Comparison of ENCODE assay signal across 8 cellular contexts in the genomic region with DNA sequence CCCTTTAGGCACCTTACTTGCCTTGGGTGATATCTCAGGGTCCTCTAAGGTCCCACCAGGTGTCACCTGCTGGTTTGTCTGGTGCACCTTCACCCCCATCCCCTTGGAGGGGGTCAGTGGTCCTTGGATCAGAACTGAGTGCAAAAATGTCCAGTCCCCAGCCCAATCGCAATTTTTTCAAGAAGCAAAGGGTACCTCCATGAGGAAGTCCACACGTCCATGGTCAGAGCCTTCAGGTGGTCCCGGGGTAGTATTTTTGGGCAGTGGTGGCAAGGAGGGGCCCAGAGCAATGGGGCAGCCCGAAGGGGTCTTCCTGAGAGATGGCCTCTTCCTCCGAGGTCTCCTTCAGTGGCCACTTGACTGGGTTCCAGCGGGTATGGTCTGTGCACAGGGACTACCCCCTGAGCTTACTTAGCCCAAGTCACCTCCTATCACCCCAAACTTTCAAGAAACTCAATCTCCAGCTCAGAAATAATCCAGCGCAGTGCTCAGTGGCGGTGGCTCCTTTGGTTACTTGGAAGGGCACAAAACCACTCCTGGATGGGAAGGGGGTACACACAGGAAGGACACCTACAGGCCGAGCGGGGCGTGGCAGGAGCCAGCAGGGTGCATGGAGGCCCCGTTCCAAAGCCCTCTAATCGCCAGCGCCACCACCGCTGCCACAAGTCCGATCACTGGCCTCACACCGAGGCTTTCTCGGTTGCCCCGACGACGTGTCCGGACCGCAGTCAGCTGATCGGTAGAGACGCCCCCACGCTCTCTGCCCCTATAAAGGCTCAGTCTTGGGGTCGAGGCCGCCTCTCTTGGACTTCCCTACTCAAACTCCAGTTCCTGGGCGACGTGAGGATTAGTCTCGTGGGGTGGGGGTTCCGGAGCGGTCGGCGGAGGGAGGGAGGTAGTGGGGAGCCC. TPM values are rescaled to one million over a fixed set of nuclear protein-coding genes. Genes with fewer than 3 reads are reported as not detected.
A peak's percentile ranks its signal among the peaks of the same experiment; 100 is the strongest.
DNase-seq lines count a peak whose midpoint lies in the region; ATAC-seq, FAIRE-seq and TF ChIP-seq lines count a peak whose summit lies in the region.

No MANE protein-coding gene starts in this region.

- TF ChIP-seq CTCF in CD14-positive monocyte (IDR thresholded peaks at IDR 0.05), result peak; percentile 58
- TF ChIP-seq CTCF in HCT116 (IDR thresholded peaks at IDR 0.05 in 2 of 3, conservative IDR thresholded peaks at IDR 0.05 in 1 of 3; ENCODE audit: borderline replicate concordance in 1 of 3, insufficient read depth in 1 of 3, low read depth in 2 of 3, low read length in 2 of 3), result peak; percentile 17 to 41 (median 37); a peak in 4 of 6 replicates
- TF ChIP-seq CTCF in RWPE1 (conservative IDR thresholded peaks at IDR 0.05; ENCODE audit: low read depth), result peak; percentile 29

- BruUV-seq in HCT116 (replicated peaks; lab: Mats Ljungman, UMichigan), result no TSS peak

- peaks cover 0 to 17% (median 3%) of the 10 kb centered on the region in 7 donors for H3K9me3 Mint-ChIP-seq in CD14-positive monocyte

- TF ChIP-seq POLR2A in HCT116 (IDR thresholded peaks at IDR 0.05; ENCODE audit: borderline replicate concordance, extremely low read depth, insufficient read depth, insufficient read length), result no peak
- no peak for TF ChIP-seq POLR2A in H54 (IDR thresholded peaks at IDR 0.05; ENCODE audit: low read depth, low read length)

- no peak for TF ChIP-seq RAD21 in HCT116 (IDR thresholded peaks at IDR 0.05; ENCODE audit: low read depth)

- H3K36me3 ChIP-seq in HCT116 (ENCODE audit: control insufficient read depth in 1 of 2, insufficient read depth in 2 of 2, low read length in 2 of 2), result no peaks in the 10 kb centered on the region

- no peaks in the 10 kb centered on the region for H3K79me2 ChIP-seq in HCT116 (ENCODE audit: insufficient read depth, low read length)

- no peaks in the 10 kb centered on the region for H3K9me3 ChIP-seq in HCT116 (ENCODE audit: control insufficient read depth in 1 of 2, insufficient read depth in 1 of 2, low read depth in 1 of 2, low read length in 2 of 2)

- peak overlapping the region in 2 of 7 donors; percentile 46 to 50 for H3K27ac Mint-ChIP-seq in CD14-positive monocyte

- H3K27ac ChIP-seq in HCT116 (ENCODE audit: low read depth, low read length) (no peak overlapping the region), RWPE1 (0 out of 2 replicates have a peak overlapping the region, but pooled peaks have one; percentile 8)

- no peak for FAIRE-seq in H54 (lab: Jason Lieb, UNC)

- intact Hi-C loops in CD14-positive monocyte (cut with micrococcal nuclease), result no loop called here
- intact Hi-C loops in HCT116 (cut with micrococcal nuclease), result no loop called here
- intact Hi-C loops in sciatic nerve (cut with DNase I), result no loop called here

- ATAC-seq in HCT116, result peak; percentile 71
- peak; percentile 53 for ATAC-seq in sciatic nerve
- no peak for ATAC-seq in HG03571 (IDR thresholded peaks at IDR 0.05; ENCODE audit: unreplicated experiment)

- H3K4me1 Mint-ChIP-seq in CD14-positive monocyte, result peaks cover 38% of the 10 kb centered on the region

- no peak overlapping the region for H3K9ac ChIP-seq in HCT116 (ENCODE audit: low read length)

- no peak overlapping the region for H3K4me3 ChIP-seq in HCT116 (replicated peaks in 1 of 2; ENCODE audit: low read depth in 1 of 2, low read length in 2 of 2)

- no peaks in the 10 kb centered on the region for H3K27me3 ChIP-seq in HCT116 (ENCODE audit: insufficient read depth, low read length)

- no peak overlapping the region for H2AFZ ChIP-seq in HCT116 (ENCODE audit: low read depth, low read length, poor library complexity, severe bottlenecking)

- peaks cover 28 to 53% (median 39%) of the 10 kb centered on the region in 3 donors for H3K27me3 Mint-ChIP-seq in CD14-positive monocyte (ENCODE audit: low read depth in 3 of 3)

- CTCF ChIA-PET in HCT116 (lab: Charles Lee) (interaction anchor here (1.2 kb wide), 1 partner anchor 9 kb away, joined by 5 read pairs; no protein-coding TSS in a partner anchor), RWPE1 (lab: Yijun Ruan, JAX) (interaction anchor here (0.5 to 1.1 kb wide), 6 partner anchors 9 to 324 kb away, joined by 3 to 4 read pairs (median 3); partner anchors contain the start of gene SPACDR)

- peak overlapping the region; percentile 12 to 77 for H3K4me3 Mint-ChIP-seq in CD14-positive monocyte

- no peak overlapping the region for H3K4me2 ChIP-seq in HCT116 (ENCODE audit: low read length)

- DNase-seq in CD14-positive monocyte (ENCODE audit: low spot score) (no peak), HCT116 (ENCODE audit: low read depth, low spot score) (no peak), RWPE1 (ENCODE audit: low spot score) (no peak), amygdala (lab: John Stamatoyannopoulos, UW) (peak in 45 of 56 donors; percentile 9 to 85 (median 64)), hypothalamus (lab: John Stamatoyannopoulos, UW) (peak in 43 of 51 donors; percentile 30 to 85 (median 65)), sciatic nerve (ENCODE audit: low spot score) (peak; percentile 79), H54 (ENCODE audit: insufficient read length, low spot score) (no peak)

- peaks cover 12 to 31% of the 10 kb centered on the region in 2 donors for H3K36me3 Mint-ChIP-seq in CD14-positive monocyte

- POLR2A ChIA-PET in HCT116 (lab: Charles Lee) (interaction anchor here (1.4 kb wide), 1 partner anchor 17 kb away, joined by 4 read pairs; the partner anchor contains the start of genes FBXO24 and LRCH4), RWPE1 (lab: Yijun Ruan, JAX; ENCODE audit: low non-redundant PET) (no interaction called here)

- RAD21 ChIA-PET in HCT116 (lab: Charles Lee; ENCODE audit: low non-redundant PET in 1 of 2, low total read pairs in 2 of 2, uncharacterized antibody in 2 of 2, unreplicated experiment in 2 of 2), result no interaction called here

- H4K20me1 ChIP-seq in HCT116 (ENCODE audit: insufficient read depth), result no peaks in the 10 kb centered on the region

- no peaks in the 10 kb centered on the region for H3K9me2 ChIP-seq in HCT116 (ENCODE audit: insufficient read depth)

- H3K4me1 ChIP-seq in HCT116 (ENCODE audit: control insufficient read depth in 1 of 2, insufficient read depth in 2 of 2, low read length in 2 of 2), result peaks cover 17 to 50% of the 10 kb centered on the region in 2 experiments

TF ChIP-seq in HCT116, 20 proteins besides CTCF, POLR2A, EP300 and RAD21:
- TF ChIP-seq SRF (IDR thresholded peaks at IDR 0.05; ENCODE audit: low read depth) (no peak), POLR2AphosphoS5 (IDR thresholded peaks at IDR 0.05; ENCODE audit: low read depth, low read length) (0 out of 2 replicates have a peak, but pooled peaks have one; percentile 19)

RNA-seq across cellular contexts. Expression of gene SAP25, which starts 4.5 kb away (rescaled TPM):
- polyA plus RNA-seq in CD14-positive monocyte, result not detected
- total RNA-seq in HCT116 (2021; ENCODE audit: unreplicated experiment) (4.4 TPM), sciatic nerve (13.6 TPM)
- polyA plus RNA-seq in HCT116 (2012), result 2.9 and 3.0 TPM in 2 replicates

RNA-seq across cellular contexts. Expression of gene LRCH4, which starts 16.7 kb away (rescaled TPM):
- 100 to 1,000 TPM; 132 to 134 TPM for polyA plus RNA-seq in CD14-positive monocyte
- 47.9 TPM for total RNA-seq in HCT116 (2021; ENCODE audit: unreplicated experiment)
- 33.3 and 36.1 TPM in 2 replicates for polyA plus RNA-seq in HCT116 (2012)
- 75.7 TPM for total RNA-seq in sciatic nerve

RNA-seq across cellular contexts. Expression of gene FBXO24, which starts 16.9 kb away (rescaled TPM):
- polyA plus RNA-seq in CD14-positive monocyte, result under 1 TPM; 0.42 to 0.69 TPM
- 2.1 TPM for total RNA-seq in HCT116 (2021; ENCODE audit: unreplicated experiment)
- polyA plus RNA-seq in HCT116 (2012), result 1.8 and 2.1 TPM in 2 replicates
- 1.2 TPM for total RNA-seq in sciatic nerve

RNA-seq across cellular contexts. Expression of gene AGFG2, which starts 30.2 kb away (rescaled TPM):
- polyA plus RNA-seq in CD14-positive monocyte, result 1 to 10 TPM; 1.3 to 1.8 TPM
- 14.0 TPM for total RNA-seq in HCT116 (2021; ENCODE audit: unreplicated experiment)
- polyA plus RNA-seq in HCT116 (2012), result 7.8 and 9.2 TPM in 2 replicates
- total RNA-seq in sciatic nerve, result 30.6 TPM

RNA-seq across cellular contexts. Expression of gene PCOLCE, which starts 33.0 kb away (rescaled TPM):
- polyA plus RNA-seq in CD14-positive monocyte, result under 1 TPM; 0.18 to 0.58 TPM
- 12.4 TPM for total RNA-seq in HCT116 (2021; ENCODE audit: unreplicated experiment)
- polyA plus RNA-seq in HCT116 (2012), result 12.0 and 16.8 TPM in 2 replicates
- 138 TPM for total RNA-seq in sciatic nerve

Comparison
In these comparisons a context has a peak if more than half of its experiments do, and no peak if none do; other contexts are left out.
1. DNase-seq: peak in amygdala (45 of 56), hypothalamus (43 of 51) and sciatic nerve (single experiment); none in CD14-positive monocyte (single experiment), HCT116 (single experiment), RWPE1 (single experiment) and H54 (single experiment).
2. Peak in every context shown above with its lines, with median percentiles within 50 percentile points of each other: CTCF ChIP-seq.